Comparison of ENCODE assay signal across 25 cellular contexts in the genomic region with DNA sequence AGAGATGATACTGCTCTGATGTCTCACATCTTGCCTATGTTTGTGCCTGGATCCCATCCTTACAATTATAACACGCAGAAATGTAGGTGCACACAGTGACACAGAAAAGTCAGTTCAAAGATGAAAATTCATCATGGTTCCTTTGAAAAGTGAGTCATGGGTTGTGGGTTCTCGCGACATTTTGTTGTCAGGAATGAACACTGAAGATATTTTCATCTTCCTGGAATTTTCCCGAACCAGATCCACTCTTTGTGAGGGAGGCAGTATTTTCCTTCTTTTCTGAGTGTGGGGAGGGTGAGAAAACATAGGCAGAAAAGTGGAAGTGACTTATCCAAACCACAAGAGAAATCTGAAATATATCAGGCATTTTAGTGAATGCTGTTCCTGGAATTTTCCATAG.
A peak's percentile ranks its signal among the peaks of the same experiment; 100 is the strongest.
DNase-seq lines count a peak whose midpoint lies in the region; ATAC-seq and TF ChIP-seq lines count a peak whose summit lies in the region.
"Had no signal": no experiment of that assay in that cellular context is flagged by ENCODE, and none has a peak within 500 bp of the region (broad histone marks: within the 10 kb centered on the region; RNA-seq: fewer than 3 reads in every experiment).

No MANE protein-coding gene starts in this region.

- peak; percentile 54 for ATAC-seq in IMR-90 (ENCODE audit: low read depth)
- no peak for ATAC-seq in HG03097 (IDR thresholded peaks at IDR 0.05; ENCODE audit: low FRiP score, unreplicated experiment)
- ATAC-seq: activated T-cell treated with anti-CD3 and anti-CD28 coated beads, Interleukin-2, amount 50 U/mL, for 4 hours; effector memory CD8-positive, alpha-beta T cell; GM23338; natural killer cell; stimulated activated naive CD8-positive, alpha-beta T cell treated with anti-CD3 and anti-CD28 coated beads, Interleukin-15, Interleukin-2, amounts not matched to agents 100 U/mL and 50 U/mL, for 24 hours; WTC11 had no signal

- H3K9me1 ChIP-seq in IMR-90 (ENCODE audit: insufficient read depth, low read length) = peaks cover 3% of the 10 kb centered on the region; the same call in 1 of the 2 replicates

- H4K8ac ChIP-seq in IMR-90 (ENCODE audit: low read depth in 2 of 2, low read length in 2 of 2) = peak overlapping the region in 1 of 2 experiments; percentile 43; a peak in 2 of 4 replicates

- no peak overlapping the region for H2BK5ac ChIP-seq in IMR-90 (ENCODE audit: low read depth, low read length, poor library complexity, severe bottlenecking)

- no peaks in the 10 kb centered on the region for H3K4me1 Mint-ChIP-seq in Calu3 (ENCODE audit: low read depth, unreplicated experiment)
- H3K4me1 Mint-ChIP-seq: activated CD4-positive, alpha-beta memory T cell treated with anti-CD3 and anti-CD28 coated beads, Interleukin-2, amount 10 ng/mL, durations not matched to agents 7 days and 5 days; GM23338 had no signal

- no peak overlapping the region for H3K27ac ChIP-seq in IMR-90 (ENCODE audit: insufficient read depth, low read length)
- H3K27ac ChIP-seq in smooth muscle cell (ENCODE audit: low read depth) = peak overlapping the region; percentile 20
- H3K27ac ChIP-seq: upper lobe of left lung had no signal

- no peaks in the 10 kb centered on the region for H3K27me3 ChIP-seq in IMR-90 (ENCODE audit: control insufficient read depth, insufficient read depth, low read length)
- no peaks in the 10 kb centered on the region for H3K27me3 ChIP-seq in smooth muscle cell (ENCODE audit: low read depth)
- H3K27me3 ChIP-seq: upper lobe of left lung had no signal

- CTCF ChIA-PET in IMR-90 (lab: Yijun Ruan, JAX) = no interaction called here
- CTCF ChIA-PET in Calu3 (lab: Charles Lee) = no interaction called here

- POLR2A ChIA-PET in IMR-90 (lab: Charles Lee; ENCODE audit: unreplicated experiment) = no interaction called here

- peak overlapping the region; percentile 22; the same call in 1 of the 2 replicates for H3K23ac ChIP-seq in IMR-90 (ENCODE audit: low read depth, low read length)

- H3K9me3 Mint-ChIP-seq in Calu3 (ENCODE audit: low read depth, unreplicated experiment) = no peaks in the 10 kb centered on the region
- H3K9me3 Mint-ChIP-seq: activated CD4-positive, alpha-beta memory T cell treated with anti-CD3 and anti-CD28 coated beads, Interleukin-2, amount 10 ng/mL, durations not matched to agents 7 days and 5 days; activated naive CD8-positive, alpha-beta T cell treated with anti-CD3 and anti-CD28 coated beads, Interleukin-2, amount 10 ng/mL, durations not matched to agents 7 days and 5 days; activated T-cell treated with anti-CD3 and anti-CD28 coated beads, Interleukin-2, amount 50 U/mL, for 4 hours; effector memory CD8-positive, alpha-beta T cell; GM23338; natural killer cell; WTC11 had no signal

- WGBS in IMR-90 (ENCODE audit: extremely low coverage in 2 of 2, insufficient read length in 1 of 2), 2 experiments = no CpG with 5 or more reads among the region's 4 CpGs
- WGBS in smooth muscle cell (ENCODE audit: low lambda C conversion rate) = 48% methylated on average over 4 of the region's 4 CpGs

- H3K4ac ChIP-seq in IMR-90 (ENCODE audit: low read depth, low read length) = no peak overlapping the region

- H3K4me3 ChIP-seq in IMR-90 (ENCODE audit: insufficient read depth, low read depth, low read length) = no peak overlapping the region
- no peak overlapping the region for H3K4me3 ChIP-seq in astrocyte of the cerebellum (ENCODE audit: low read depth, low read length)
- H3K4me3 ChIP-seq in foreskin fibroblast (ENCODE audit: low read depth in 1 of 2, low read length in 2 of 2) = no peak overlapping the region
- H3K4me3 ChIP-seq in smooth muscle cell = no peak overlapping the region
- H3K4me3 ChIP-seq: GM23338, upper lobe of left lung had no signal

- no peaks in the 10 kb centered on the region for H3K79me2 ChIP-seq in smooth muscle cell (ENCODE audit: low read depth)

- H3K27me3 Mint-ChIP-seq in Calu3 (ENCODE audit: unreplicated experiment) = no peaks in the 10 kb centered on the region
- H3K27me3 Mint-ChIP-seq: activated CD4-positive, alpha-beta memory T cell treated with anti-CD3 and anti-CD28 coated beads, Interleukin-2, amount 10 ng/mL, durations not matched to agents 7 days and 5 days; activated naive CD8-positive, alpha-beta T cell treated with anti-CD3 and anti-CD28 coated beads, Interleukin-2, amount 10 ng/mL, durations not matched to agents 7 days and 5 days; effector memory CD8-positive, alpha-beta T cell had no signal

- H3K14ac ChIP-seq in IMR-90 (replicated peaks; ENCODE audit: low read depth, low read length) = peak overlapping the region; percentile 47; the same call in 1 of the 2 replicates

- H3K36me3 ChIP-seq in IMR-90 (ENCODE audit: control insufficient read depth, insufficient read depth, low read length) = peaks cover 21% of the 10 kb centered on the region
- no peaks in the 10 kb centered on the region for H3K36me3 ChIP-seq in smooth muscle cell (ENCODE audit: low read depth)

- H3K4me1 ChIP-seq in IMR-90 (ENCODE audit: control insufficient read depth, insufficient read depth, low read length) = peaks cover 2% of the 10 kb centered on the region; the same call in 1 of the 2 replicates
- peaks cover 7% of the 10 kb centered on the region for H3K4me1 ChIP-seq in smooth muscle cell (ENCODE audit: low read depth)

- no peaks in the 10 kb centered on the region for H3K79me1 ChIP-seq in IMR-90 (ENCODE audit: low read depth in 1 of 2, low read length in 2 of 2)

- H3K36me3 Mint-ChIP-seq in Calu3 (ENCODE audit: insufficient read depth, unreplicated experiment) = no peaks in the 10 kb centered on the region
- H3K36me3 Mint-ChIP-seq: WTC11 had no signal

- BruUV-seq in IMR-90 (replicated peaks; lab: Mats Ljungman, UMichigan) (no TSS peak), Calu3 (replicated peaks; lab: Mats Ljungman, UMichigan) (no TSS peak)

- no peak for TF ChIP-seq RAD21 in IMR-90 (IDR thresholded peaks at IDR 0.05; ENCODE audit: low read length)

- DNase-seq in IMR-90 (peak; percentile 77), astrocyte of the cerebellum (ENCODE audit: low read depth) (peak; percentile 18), foreskin fibroblast (peak; percentile 30 to 58), smooth muscle cell (lab: John Stamatoyannopoulos, UW; ENCODE audit: unreplicated experiment) (no peak), NOMO-1 treated with DMSO at 0.1 percent for 48 hours (lab: John Stamatoyannopoulos, UW; ENCODE audit: unreplicated experiment) (no peak), Calu3 (no peak), ecto neural progenitor cell (ENCODE audit: low spot score) (no peak)
- DNase-seq: activated CD4-positive, alpha-beta memory T cell treated with anti-CD3 and anti-CD28 coated beads, Interleukin-2, amount 10 ng/mL, durations not matched to agents 7 days and 5 days; activated naive CD8-positive, alpha-beta T cell treated with anti-CD3 and anti-CD28 coated beads, Interleukin-2, amount 10 ng/mL, durations not matched to agents 7 days and 5 days; activated T-cell treated with anti-CD3 and anti-CD28 coated beads, Interleukin-2, amount 50 U/mL, for 4 hours; AML-193; central memory CD4-positive, alpha-beta T cell; COR-L47; effector memory CD8-positive, alpha-beta T cell; mammary epithelial cell; natural killer cell; NCI-H1417; NCI-H69; stimulated activated CD4-positive, alpha-beta T cell treated with anti-CD3 and anti-CD28 coated beads, Interleukin-1b, Interleukin-23, amount 100 ng/mL, for 48 hours; stimulated activated naive CD8-positive, alpha-beta T cell treated with anti-CD3 and anti-CD28 coated beads, Interleukin-15, Interleukin-2, amounts not matched to agents 100 U/mL and 50 U/mL, for 24 hours; T-helper 2 cell; upper lobe of left lung had no signal

- H2BK20ac ChIP-seq in IMR-90 (ENCODE audit: low read depth, low read length) = peak overlapping the region; percentile 16; the same call in 1 of the 2 replicates

- H2AFZ ChIP-seq in IMR-90 (replicated peaks; ENCODE audit: low read length, poor library complexity) (peak overlapping the region; percentile 37), smooth muscle cell (ENCODE audit: low read depth) (no peak overlapping the region)
- H2AFZ ChIP-seq: GM23338 had no signal

- dilution Hi-C loops in IMR-90 (cut with HindIII; ENCODE audit: low sequenced_read_pairs, unreplicated experiment) = no loop called here

- no peaks in the 10 kb centered on the region for H4K20me1 ChIP-seq in IMR-90 (ENCODE audit: insufficient read depth, low read length)
- H4K20me1 ChIP-seq in smooth muscle cell (ENCODE audit: low read depth) = no peaks in the 10 kb centered on the region

- H2AK5ac ChIP-seq in IMR-90 (ENCODE audit: low read depth, low read length) = no peak overlapping the region

- no peak overlapping the region for H3K56ac ChIP-seq in IMR-90 (ENCODE audit: extremely low read depth, insufficient read depth, low read length)

- H3F3A ChIP-seq in smooth muscle cell (ENCODE audit: low read depth) = no peaks in the 10 kb centered on the region

- no peak for TF ChIP-seq POLR2A in IMR-90 (IDR thresholded peaks at IDR 0.05; ENCODE audit: low read depth, low read length)

- H2BK120ac ChIP-seq in IMR-90 (ENCODE audit: low read depth, low read length) = no peak overlapping the region

- no peak overlapping the region for H4K91ac ChIP-seq in IMR-90 (ENCODE audit: insufficient read depth, low read depth, low read length)

- H3K4me3 Mint-ChIP-seq in Calu3 (ENCODE audit: low read depth, unreplicated experiment) = no peak overlapping the region
- H3K4me3 Mint-ChIP-seq: activated CD4-positive, alpha-beta memory T cell treated with anti-CD3 and anti-CD28 coated beads, Interleukin-2, amount 10 ng/mL, durations not matched to agents 7 days and 5 days; activated naive CD8-positive, alpha-beta T cell treated with anti-CD3 and anti-CD28 coated beads, Interleukin-2, amount 10 ng/mL, durations not matched to agents 7 days and 5 days; activated T-cell treated with anti-CD3 and anti-CD28 coated beads, Interleukin-2, amount 50 U/mL, for 4 hours; effector memory CD8-positive, alpha-beta T cell; GM23338; natural killer cell; WTC11 had no signal

- no peak overlapping the region for H3K18ac ChIP-seq in IMR-90 (ENCODE audit: low read depth, low read length)

- H3K9me3 ChIP-seq in IMR-90 (ENCODE audit: control insufficient read depth, insufficient read depth, low read length) (no peaks in the 10 kb centered on the region), smooth muscle cell (replicated peaks; ENCODE audit: low read depth) (no peaks in the 10 kb centered on the region)
- H3K9me3 ChIP-seq: upper lobe of left lung had no signal

- in situ Hi-C loops in IMR-90 (cut with MboI; ENCODE audit: low sequenced_read_pairs) (no loop called here), astrocyte of the cerebellum (cut with HindIII; ENCODE audit: low sequenced_read_pairs) (no loop called here)

- H3K9ac ChIP-seq in IMR-90 (ENCODE audit: low read depth, low read length) (no peak overlapping the region), smooth muscle cell (ENCODE audit: low read depth) (no peak overlapping the region)

- H3K4me2 ChIP-seq in IMR-90 (ENCODE audit: low read depth, low read length) (peak overlapping the region; percentile 34; the same call in 1 of the 2 replicates), smooth muscle cell (peak overlapping the region; percentile 24)
- H3K4me2 ChIP-seq: GM23338 had no signal

- intact Hi-C loops in IMR-90 (cut with micrococcal nuclease) (no loop called here), Calu3 (cut with micrococcal nuclease; ENCODE audit: unreplicated experiment) (no loop called here)

- H2BK15ac ChIP-seq in IMR-90 (ENCODE audit: low read depth, low read length) = no peak overlapping the region

- TF ChIP-seq CTCF in IMR-90 (conservative IDR thresholded peaks at IDR 0.05; ENCODE audit: low read depth, low read length) (no peak), astrocyte of the cerebellum (IDR thresholded peaks at IDR 0.05; ENCODE audit: low read depth, low read length, missing control alignments) (no peak), foreskin fibroblast (IDR thresholded peaks at IDR 0.05; ENCODE audit: low read depth, low read length) (no peak), smooth muscle cell (IDR thresholded peaks at IDR 0.05; ENCODE audit: borderline replicate concordance, insufficient read depth, poor library complexity, severe bottlenecking) (no peak), Calu3 (IDR thresholded peaks at IDR 0.05; ENCODE audit: unreplicated experiment) (no peak)

- H4K5ac ChIP-seq in IMR-90 (ENCODE audit: low read depth, low read length) = no peak overlapping the region; the same call in 1 of the 2 replicates

- no peak overlapping the region for H3K27ac Mint-ChIP-seq in Calu3 (ENCODE audit: unreplicated experiment)
- H3K27ac Mint-ChIP-seq: activated CD4-positive, alpha-beta memory T cell treated with anti-CD3 and anti-CD28 coated beads, Interleukin-2, amount 10 ng/mL, durations not matched to agents 7 days and 5 days; activated naive CD8-positive, alpha-beta T cell treated with anti-CD3 and anti-CD28 coated beads, Interleukin-2, amount 10 ng/mL, durations not matched to agents 7 days and 5 days; GM23338; WTC11 had no signal

- no peak overlapping the region for H2AK9ac ChIP-seq in IMR-90 (replicated peaks; ENCODE audit: low read depth, low read length, poor library complexity)

Comparison
In these comparisons a context has a peak if more than half of its experiments do, and no peak if none do; other contexts are left out.
1. DNase-seq: peak in IMR-90 (single experiment), astrocyte of the cerebellum (single experiment) and foreskin fibroblast (2 of 2); none in smooth muscle cell (single experiment), NOMO-1 treated with DMSO at 0.1 percent for 48 hours (single experiment), Calu3 (single experiment) and ecto neural progenitor cell (single experiment).